In the genomic region with DNA sequence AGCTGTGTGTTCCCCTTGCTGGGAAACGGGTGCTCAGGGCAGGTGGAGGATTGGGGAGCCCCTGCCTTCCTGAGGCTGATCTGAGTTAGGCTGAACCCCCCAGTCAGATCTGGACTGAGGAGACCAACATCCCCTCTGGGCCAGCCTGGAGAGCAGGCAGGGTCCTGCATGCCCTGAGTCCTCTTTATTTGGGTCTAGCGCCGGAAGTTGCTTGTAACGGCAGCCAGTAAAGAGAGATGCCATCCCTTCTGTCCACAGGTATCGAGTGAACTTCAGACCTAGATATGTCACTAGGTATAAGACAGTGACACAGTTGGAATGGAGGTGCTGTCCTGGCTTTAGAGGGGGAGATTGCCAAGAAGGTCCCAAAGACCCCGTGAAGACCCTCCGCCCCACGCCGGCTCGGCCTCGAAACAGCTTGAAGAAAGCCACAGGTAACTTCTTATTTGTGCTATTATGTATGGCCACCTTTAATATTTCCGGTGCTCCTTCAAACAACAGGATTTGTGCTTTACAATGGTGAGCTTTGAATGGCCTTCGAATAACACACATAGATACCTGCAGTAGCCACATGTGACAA, we compare ENCODE assay signal across 18 cellular contexts. TPM values are rescaled to one million over a fixed set of nuclear protein-coding genes. Genes with fewer than 3 reads are reported as not detected.
DNase-seq lines count a peak whose midpoint lies in the region; ATAC-seq and TF ChIP-seq lines count a peak whose summit lies in the region.
"Had no signal": no experiment of that assay in that cellular context is flagged by ENCODE, and none has a peak within 500 bp of the region (broad histone marks: within the 10 kb centered on the region; RNA-seq: fewer than 3 reads in every experiment).

No MANE protein-coding gene starts in this region.

- peaks cover 8% of the 10 kb centered on the region for H3K9me1 ChIP-seq in IMR-90 (ENCODE audit: insufficient read depth, low read length)

- H3K27ac ChIP-seq in IMR-90 (ENCODE audit: insufficient read depth, low read length) (no peak overlapping the region), lung (ENCODE audit: low read depth in 1 of 2, low read length in 1 of 2) (no peak overlapping the region), uterus (peak overlapping the region; percentile 28 to 98), breast epithelium (no peak overlapping the region)

- no peak for ATAC-seq in activated CD8-positive, alpha-beta T cell treated with anti-CD3 and anti-CD28 coated beads, Interleukin-2, amount 10 ng/mL, durations not matched to agents 7 days and 5 days
- no peak for ATAC-seq in activated CD8-positive, alpha-beta T cell treated with anti-CD3 and anti-CD28 coated beads for 36 hours
- ATAC-seq in IMR-90 (ENCODE audit: low read depth), result no peak
- ATAC-seq in lung (ENCODE audit: insufficient read depth, low FRiP score), result no peak

- H4K8ac ChIP-seq in IMR-90 (ENCODE audit: low read depth in 2 of 2, low read length in 2 of 2), result no peak overlapping the region

- intact Hi-C loops in activated CD8-positive, alpha-beta T cell treated with anti-CD3 and anti-CD28 coated beads for 36 hours (cut with micrococcal nuclease), result no loop called here
- intact Hi-C loops in IMR-90 (cut with micrococcal nuclease), result no loop called here
- intact Hi-C loops in uterus (cut with DNase I; ENCODE audit: low total_unique reads), result no loop called here
- intact Hi-C loops in breast epithelium (cut with DNase I; ENCODE audit: low total_unique reads), result no loop called here

- H3K4me2 ChIP-seq in IMR-90 (ENCODE audit: low read depth, low read length), result no peak overlapping the region

- H3K79me1 ChIP-seq in IMR-90 (ENCODE audit: low read depth in 1 of 2, low read length in 2 of 2), result no peaks in the 10 kb centered on the region

- peaks cover 18% of the 10 kb centered on the region for H3K9me3 Mint-ChIP-seq in activated CD8-positive, alpha-beta T cell treated with anti-CD3 and anti-CD28 coated beads, Interleukin-2, amount 10 ng/mL, durations not matched to agents 7 days and 5 days (ENCODE audit: insufficient read depth)
- peaks cover 16% of the 10 kb centered on the region for H3K9me3 Mint-ChIP-seq in activated CD8-positive, alpha-beta T cell treated with anti-CD3 and anti-CD28 coated beads for 36 hours
- H3K9me3 Mint-ChIP-seq in mesothelial cell of epicardium, result peaks cover 14% of the 10 kb centered on the region

- H2BK5ac ChIP-seq in IMR-90 (ENCODE audit: low read depth, low read length, poor library complexity, severe bottlenecking), result no peak overlapping the region

- in situ Hi-C loops in IMR-90 (cut with MboI; ENCODE audit: low sequenced_read_pairs), result no loop called here

- CTCF ChIA-PET in activated CD8-positive, alpha-beta T cell treated with anti-CD3 and anti-CD28 coated beads, Interleukin-2, amount 10 ng/mL, durations not matched to agents 7 days and 5 days (lab: Charles Lee), result interaction anchor here (0.9 to 2.5 kb wide), 2 partner anchors 9 to 22 kb away, joined by 3 to 7 read pairs; no protein-coding TSS in a partner anchor
- CTCF ChIA-PET in activated CD8-positive, alpha-beta T cell treated with anti-CD3 and anti-CD28 coated beads for 36 hours (lab: Charles Lee), result interaction anchor here (1.0 kb wide), 1 partner anchor 14 kb away, joined by 3 read pairs; no protein-coding TSS in a partner anchor
- CTCF ChIA-PET in IMR-90 (lab: Yijun Ruan, JAX), result no interaction called here

- no peak for TF ChIP-seq CTCF in activated CD8-positive, alpha-beta T cell treated with anti-CD3 and anti-CD28 coated beads for 36 hours (IDR thresholded peaks at IDR 0.05)
- no peak for TF ChIP-seq CTCF in IMR-90 (conservative IDR thresholded peaks at IDR 0.05; ENCODE audit: low read depth, low read length)
- no peak for TF ChIP-seq CTCF in lung (IDR thresholded peaks at IDR 0.05; ENCODE audit: control extremely low read depth, extremely low read depth)
- TF ChIP-seq CTCF in uterus (IDR thresholded peaks at IDR 0.05), result no peak
- TF ChIP-seq CTCF in mesothelial cell of epicardium (IDR thresholded peaks at IDR 0.05; ENCODE audit: unreplicated experiment), result no peak
- no peak for TF ChIP-seq CTCF in breast epithelium (IDR thresholded peaks at IDR 0.05)

- no peak overlapping the region for H3K56ac ChIP-seq in IMR-90 (ENCODE audit: extremely low read depth, insufficient read depth, low read length)

- no peak overlapping the region for H3K9ac ChIP-seq in IMR-90 (ENCODE audit: low read depth, low read length)

- no peak overlapping the region for H3K18ac ChIP-seq in IMR-90 (ENCODE audit: low read depth, low read length)

- no peak overlapping the region for H3K14ac ChIP-seq in IMR-90 (replicated peaks; ENCODE audit: low read depth, low read length)

- no peak overlapping the region for H2BK15ac ChIP-seq in IMR-90 (ENCODE audit: low read depth, low read length)

- no peak overlapping the region for H2BK20ac ChIP-seq in IMR-90 (ENCODE audit: low read depth, low read length)

- H3K27ac Mint-ChIP-seq in activated CD8-positive, alpha-beta T cell treated with anti-CD3 and anti-CD28 coated beads, Interleukin-2, amount 10 ng/mL, durations not matched to agents 7 days and 5 days, result peak overlapping the region; percentile 8
- no peak overlapping the region for H3K27ac Mint-ChIP-seq in activated CD8-positive, alpha-beta T cell treated with anti-CD3 and anti-CD28 coated beads for 36 hours
- H3K27ac Mint-ChIP-seq in mesothelial cell of epicardium, result no peak overlapping the region
- H3K27ac Mint-ChIP-seq: IgD-negative memory B cell had no signal

- H3K4me3 ChIP-seq in IMR-90 (ENCODE audit: insufficient read depth, low read depth, low read length), result no peak overlapping the region
- H3K4me3 ChIP-seq in lung, result no peak overlapping the region
- H3K4me3 ChIP-seq in uterus, result no peak overlapping the region
- no peak overlapping the region for H3K4me3 ChIP-seq in breast epithelium

- H3K27me3 ChIP-seq in IMR-90 (ENCODE audit: control insufficient read depth, insufficient read depth, low read length), result peaks cover 2% of the 10 kb centered on the region; the same call in 1 of the 2 replicates
- no peaks in the 10 kb centered on the region for H3K27me3 ChIP-seq in lung (ENCODE audit: control insufficient read depth, insufficient read depth)
- H3K27me3 ChIP-seq in uterus, result no peaks in the 10 kb centered on the region
- H3K27me3 ChIP-seq in breast epithelium, result no peaks in the 10 kb centered on the region
- H3K27me3 ChIP-seq: BE2C had no signal

- no peak overlapping the region for H3K4me3 Mint-ChIP-seq in activated CD8-positive, alpha-beta T cell treated with anti-CD3 and anti-CD28 coated beads, Interleukin-2, amount 10 ng/mL, durations not matched to agents 7 days and 5 days
- no peak overlapping the region for H3K4me3 Mint-ChIP-seq in activated CD8-positive, alpha-beta T cell treated with anti-CD3 and anti-CD28 coated beads for 36 hours
- no peak overlapping the region for H3K4me3 Mint-ChIP-seq in mesothelial cell of epicardium
- H3K4me3 Mint-ChIP-seq: IgD-negative memory B cell had no signal

- no peak overlapping the region for H2AK5ac ChIP-seq in IMR-90 (ENCODE audit: low read depth, low read length)

- peak overlapping the region; percentile 33 for H2AFZ ChIP-seq in IMR-90 (replicated peaks; ENCODE audit: low read length, poor library complexity)

- H2AK9ac ChIP-seq in IMR-90 (replicated peaks; ENCODE audit: low read depth, low read length, poor library complexity), result peak overlapping the region; percentile 55

- no peak for TF ChIP-seq RAD21 in IMR-90 (IDR thresholded peaks at IDR 0.05; ENCODE audit: low read length)

- no peak overlapping the region for H4K91ac ChIP-seq in IMR-90 (ENCODE audit: insufficient read depth, low read depth, low read length)

- no peak overlapping the region for H3K23ac ChIP-seq in IMR-90 (ENCODE audit: low read depth, low read length)

- POLR2A ChIA-PET in activated CD8-positive, alpha-beta T cell treated with anti-CD3 and anti-CD28 coated beads, Interleukin-2, amount 10 ng/mL, durations not matched to agents 7 days and 5 days (lab: Charles Lee), result no interaction called here
- POLR2A ChIA-PET in activated CD8-positive, alpha-beta T cell treated with anti-CD3 and anti-CD28 coated beads for 36 hours (lab: Charles Lee), result interaction anchor here (0.6 to 0.8 kb wide), 2 partner anchors 109 to 325 kb away, joined by 3 read pairs; no protein-coding TSS in a partner anchor
- POLR2A ChIA-PET in IMR-90 (lab: Charles Lee; ENCODE audit: unreplicated experiment), result no interaction called here

- H3K27me3 Mint-ChIP-seq in activated CD8-positive, alpha-beta T cell treated with anti-CD3 and anti-CD28 coated beads, Interleukin-2, amount 10 ng/mL, durations not matched to agents 7 days and 5 days (ENCODE audit: low read depth), result no peaks in the 10 kb centered on the region
- H3K27me3 Mint-ChIP-seq in activated CD8-positive, alpha-beta T cell treated with anti-CD3 and anti-CD28 coated beads for 36 hours, result no peaks in the 10 kb centered on the region
- H3K27me3 Mint-ChIP-seq in mesothelial cell of epicardium (ENCODE audit: low read depth), result no peaks in the 10 kb centered on the region

- H3K4ac ChIP-seq in IMR-90 (ENCODE audit: low read depth, low read length), result no peak overlapping the region

- TF ChIP-seq POLR2A in IMR-90 (IDR thresholded peaks at IDR 0.05; ENCODE audit: low read depth, low read length) (no peak), uterus (IDR thresholded peaks at IDR 0.05) (no peak), breast epithelium (IDR thresholded peaks at IDR 0.05) (no peak)

- peaks cover 14% of the 10 kb centered on the region for H3K36me3 Mint-ChIP-seq in activated CD8-positive, alpha-beta T cell treated with anti-CD3 and anti-CD28 coated beads, Interleukin-2, amount 10 ng/mL, durations not matched to agents 7 days and 5 days (ENCODE audit: low read depth)
- H3K36me3 Mint-ChIP-seq in activated CD8-positive, alpha-beta T cell treated with anti-CD3 and anti-CD28 coated beads for 36 hours (ENCODE audit: low read depth), result peaks cover 12% of the 10 kb centered on the region
- H3K36me3 Mint-ChIP-seq in mesothelial cell of epicardium, result peaks cover 10% of the 10 kb centered on the region

- BruUV-seq in IMR-90 (replicated peaks; lab: Mats Ljungman, UMichigan), result no TSS peak

- peaks cover 5% of the 10 kb centered on the region for H3K9me3 ChIP-seq in IMR-90 (ENCODE audit: control insufficient read depth, insufficient read depth, low read length)
- H3K9me3 ChIP-seq in lung (ENCODE audit: control insufficient read depth in 2 of 2, insufficient read depth in 1 of 2, low read length in 1 of 2), result no peaks in the 10 kb centered on the region
- H3K9me3 ChIP-seq in uterus, result no peaks in the 10 kb centered on the region
- H3K9me3 ChIP-seq in breast epithelium, result no peaks in the 10 kb centered on the region
- H3K9me3 ChIP-seq: BE2C had no signal

- DNase-seq in activated CD8-positive, alpha-beta T cell treated with anti-CD3 and anti-CD28 coated beads, Interleukin-2, amount 10 ng/mL, durations not matched to agents 7 days and 5 days, result no peak
- no peak for DNase-seq in activated CD8-positive, alpha-beta T cell treated with anti-CD3 and anti-CD28 coated beads for 36 hours
- DNase-seq in IMR-90 (no peak), lung (ENCODE audit: low spot score) (peak; percentile 18), uterus (no peak), mesothelial cell of epicardium (ENCODE audit: low spot score in 2 of 2, unreplicated experiment in 2 of 2) (no peak), breast epithelium (ENCODE audit: low spot score in 2 of 2) (no peak), NCI-H1417 treated with DMSO at 0.1 percent for 48 hours (lab: John Stamatoyannopoulos, UW) (no peak)
- DNase-seq: 8988T, BE2C, HCEC 1CT, MV-4-11, NCI-H1417, NCI-H1930, NCI-H446 treated with DMSO at 0.1 percent for 48 hours, NCI-H748 treated with DMSO at 0.1 percent for 48 hours, RPMI8226 had no signal

- H3K36me3 ChIP-seq in IMR-90 (ENCODE audit: control insufficient read depth, insufficient read depth, low read length), result no peaks in the 10 kb centered on the region
- H3K36me3 ChIP-seq in lung (ENCODE audit: control insufficient read depth in 2 of 2, insufficient read depth in 2 of 2, low read length in 2 of 2), result no peaks in the 10 kb centered on the region
- H3K36me3 ChIP-seq in uterus, result no peaks in the 10 kb centered on the region
- H3K36me3 ChIP-seq in breast epithelium, result no peaks in the 10 kb centered on the region
- H3K36me3 ChIP-seq: BE2C had no signal

- peaks cover 45% of the 10 kb centered on the region for H3K4me1 Mint-ChIP-seq in activated CD8-positive, alpha-beta T cell treated with anti-CD3 and anti-CD28 coated beads, Interleukin-2, amount 10 ng/mL, durations not matched to agents 7 days and 5 days (ENCODE audit: low read depth)
- H3K4me1 Mint-ChIP-seq in activated CD8-positive, alpha-beta T cell treated with anti-CD3 and anti-CD28 coated beads for 36 hours (ENCODE audit: low read depth), result peaks cover 33% of the 10 kb centered on the region
- peaks cover 8% of the 10 kb centered on the region for H3K4me1 Mint-ChIP-seq in mesothelial cell of epicardium

- H4K20me1 ChIP-seq in IMR-90 (ENCODE audit: insufficient read depth, low read length), result no peaks in the 10 kb centered on the region

- dilution Hi-C loops in IMR-90 (cut with HindIII; ENCODE audit: low sequenced_read_pairs, unreplicated experiment), result no loop called here

- WGBS in IMR-90 (ENCODE audit: extremely low coverage in 2 of 2, insufficient read length in 1 of 2), 2 experiments, result 94% methylated on average over 10 of the region's 13 CpGs; no CpG with 5 or more reads in 1 of the 2 experiments
- WGBS in lung, 2 donors, result 96 to 97% methylated on average over 13 of the region's 13 CpGs

- H3K4me1 ChIP-seq in IMR-90 (ENCODE audit: control insufficient read depth, insufficient read depth, low read length) (peaks cover 12% of the 10 kb centered on the region), lung (ENCODE audit: control insufficient read depth in 2 of 2, insufficient read depth in 2 of 2, low read length in 2 of 2) (no peaks in the 10 kb centered on the region), uterus (peaks cover 10 to 16% of the 10 kb centered on the region in 2 donors), breast epithelium (no peaks in the 10 kb centered on the region)
- H3K4me1 ChIP-seq: BE2C had no signal

- H4K5ac ChIP-seq in IMR-90 (ENCODE audit: low read depth, low read length), result no peak overlapping the region

- no peak overlapping the region for H2BK120ac ChIP-seq in IMR-90 (ENCODE audit: low read depth, low read length)

RNA-seq across cellular contexts. Expression of a gene that starts 38.0 kb away (rescaled TPM):
- 10 to 100 TPM; 32.7 to 34.6 TPM for total RNA-seq in activated CD8-positive, alpha-beta T cell treated with anti-CD3 and anti-CD28 coated beads, Interleukin-2, amount 10 ng/mL, durations not matched to agents 7 days and 5 days
- 10 to 100 TPM; 17.3 to 19.4 TPM for total RNA-seq in activated CD8-positive, alpha-beta T cell treated with anti-CD3 and anti-CD28 coated beads for 36 hours
- total RNA-seq in IMR-90 (2012; rRNA removed), result under 0.01 TPM in 2 replicates
- polyA plus RNA-seq in IMR-90 (2012; rRNA removed), result 0.14 and 0.34 TPM in 2 replicates
- polyA plus RNA-seq in IMR-90 (2012; cell fraction: cytosol; rRNA removed), result 0.24 and 0.29 TPM in 2 replicates
- polyA plus RNA-seq in IMR-90 (2012; cell fraction: nucleus; rRNA removed; ENCODE audit: low replicate concordance), result 0.73 and 0.91 TPM in 2 replicates
- total RNA-seq in lung, result 10 to 100 TPM; 13.9 to 63.2 TPM
- 10 to 100 TPM; 13.5 to 58.0 TPM for polyA plus RNA-seq in lung
- 10 to 100 TPM; 25.6 to 60.2 (median 43.2) TPM for total RNA-seq in uterus
- 30.2 to 31.3 TPM (median 30.2 TPM) in 3 replicates for total RNA-seq in mesothelial cell of epicardium
- 10 to 100 TPM; 23.9 to 45.1 (median 32.4) TPM for total RNA-seq in breast epithelium

Comparison
In these comparisons a context has a peak if more than half of its experiments do, and no peak if none do; other contexts are left out.
1. H3K27ac ChIP-seq: peak in uterus (2 of 2); none in IMR-90 (single experiment), lung (0 of 2) and breast epithelium (0 of 2).
2. RNA of a gene that starts 38.0 kb away (total RNA-seq): 13.9 to 63.2 TPM in lung, 25.6 to 60.2 TPM in uterus, 32.7 to 34.6 TPM in activated CD8-positive, alpha-beta T cell treated with anti-CD3 and anti-CD28 coated beads, Interleukin-2, amount 10 ng/mL, durations not matched to agents 7 days and 5 days, 23.9 to 45.1 TPM in breast epithelium, 30.2 to 31.3 TPM in mesothelial cell of epicardium and 17.3 to 19.4 TPM in activated CD8-positive, alpha-beta T cell treated with anti-CD3 and anti-CD28 coated beads for 36 hours; under 0.01 TPM in IMR-90; every median in the first group is over 10 times any median in the second.